Comparison of ENCODE assay signal across 1 cellular context in the genomic region with DNA sequence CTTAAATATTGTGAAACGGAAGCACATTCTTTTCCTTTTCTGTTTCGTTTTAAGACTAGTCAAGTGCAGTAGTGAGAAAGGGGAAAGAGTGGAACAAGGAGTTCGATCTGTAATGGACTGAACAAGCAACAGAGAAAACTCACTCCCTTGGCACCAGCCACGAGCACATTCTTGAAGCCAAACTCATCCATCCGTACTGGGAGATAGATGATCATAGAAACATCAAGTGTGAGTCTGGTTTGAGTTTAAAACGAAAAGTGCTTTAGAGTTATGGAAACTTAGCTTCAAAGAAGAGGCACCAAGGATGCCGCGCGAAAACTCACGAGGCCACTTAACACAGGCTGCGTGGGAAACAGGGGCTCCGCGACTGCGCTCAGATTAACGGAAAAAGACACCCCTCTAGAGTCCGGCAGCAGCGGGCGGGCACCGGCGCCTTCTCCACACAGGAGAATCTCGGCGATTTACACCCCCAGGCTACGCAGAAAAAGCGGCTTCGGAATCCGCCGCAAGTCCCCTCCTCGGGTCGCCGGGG.
A peak's percentile ranks its signal among the peaks of the same experiment; 100 is the strongest.
TF ChIP-seq lines count a peak whose summit lies in the region.

No MANE protein-coding gene starts in this region.

TF ChIP-seq in K562, 482 proteins besides CTCF, POLR2A, EP300 and RAD21 (continues in another document):
- TF ChIP-seq PHF8 (IDR thresholded peaks at IDR 0.05; ENCODE audit: borderline replicate concordance, low read length) (no peak), FOXK2 (conservative IDR thresholded peaks at IDR 0.05 in 1 of 2, IDR thresholded peaks at IDR 0.05 in 1 of 2; ENCODE audit: low read depth in 2 of 2) (no peak), GABPA (tag; conservative IDR thresholded peaks at IDR 0.05; ENCODE audit: low read depth) (no peak), TCF15 (CRISPR knock-in tag; IDR thresholded peaks at IDR 0.05) (0 out of 2 replicates have a peak, but pooled peaks have one; percentile 17), ZNF232 (CRISPR knock-in tag; IDR thresholded peaks at IDR 0.05) (no peak), ETS2 (tag; IDR thresholded peaks at IDR 0.05; ENCODE audit: borderline replicate concordance, poor library complexity, severe bottlenecking) (no peak), HIVEP1 (CRISPR knock-in tag; IDR thresholded peaks at IDR 0.05) (no peak), PRDM10 (IDR thresholded peaks at IDR 0.05; ENCODE audit: partially characterized antibody) (no peak), KDM5B (IDR thresholded peaks at IDR 0.05; ENCODE audit: insufficient replicate concordance, low read depth, low read length) (no peak), ZBTB49 (CRISPR knock-in tag; IDR thresholded peaks at IDR 0.05; ENCODE audit: borderline replicate concordance) (0 out of 2 replicates have a peak, but pooled peaks have one; percentile 26), ZFPM2 (CRISPR knock-in tag; IDR thresholded peaks at IDR 0.05) (no peak), NR2C1 (IDR thresholded peaks at IDR 0.05) (no peak), NR2C1 (tag; IDR thresholded peaks at IDR 0.05) (no peak), FOXK1 (CRISPR knock-in tag; IDR thresholded peaks at IDR 0.05; ENCODE audit: borderline replicate concordance) (peak; percentile 85; the same call in 1 of the 2 replicates), PHB2 (IDR thresholded peaks at IDR 0.05; ENCODE audit: low read depth) (no peak), TSHZ1 (CRISPR knock-in tag; IDR thresholded peaks at IDR 0.05) (no peak), PHF20 (IDR thresholded peaks at IDR 0.05; ENCODE audit: partially characterized antibody) (no peak), ZBTB40 (IDR thresholded peaks at IDR 0.05) (peak; percentile 46; the same call in 1 of the 2 replicates), ZBTB40 (CRISPR knock-in tag; IDR thresholded peaks at IDR 0.05) (no peak), ZBTB26 (CRISPR knock-in tag; IDR thresholded peaks at IDR 0.05) (no peak), ZNF551 (CRISPR knock-in tag; IDR thresholded peaks at IDR 0.05) (no peak)
- TF ChIP-seq, protein P1, sequence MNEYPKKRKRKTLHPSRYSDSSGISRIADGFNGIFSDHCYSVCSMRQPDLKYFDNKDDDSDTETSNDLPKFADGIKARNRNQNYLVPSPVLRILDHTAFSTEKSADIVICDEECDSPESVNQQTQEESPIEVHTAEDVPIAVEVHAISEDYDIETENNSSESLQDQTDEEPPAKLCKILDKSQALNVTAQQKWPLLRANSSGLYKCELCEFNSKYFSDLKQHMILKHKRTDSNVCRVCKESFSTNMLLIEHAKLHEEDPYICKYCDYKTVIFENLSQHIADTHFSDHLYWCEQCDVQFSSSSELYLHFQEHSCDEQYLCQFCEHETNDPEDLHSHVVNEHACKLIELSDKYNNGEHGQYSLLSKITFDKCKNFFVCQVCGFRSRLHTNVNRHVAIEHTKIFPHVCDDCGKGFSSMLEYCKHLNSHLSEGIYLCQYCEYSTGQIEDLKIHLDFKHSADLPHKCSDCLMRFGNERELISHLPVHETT (CRISPR knock-in tag; conservative IDR thresholded peaks at IDR 0.05 in 1 of 2, IDR thresholded peaks at IDR 0.05 in 1 of 2), result no peak
